ENCODE assay signal across 14 cellular contexts in genomic region chr1:89672489-89673183, GRCh38. TPM values are rescaled to one million over a fixed set of nuclear protein-coding genes. Genes with fewer than 3 reads are reported as not detected.
DNase-seq lines count a peak whose midpoint lies in the region; ATAC-seq and TF ChIP-seq lines count a peak whose summit lies in the region.
"Had no signal": no experiment of that assay in that cellular context is flagged by ENCODE, and none has a peak within 500 bp of the region (broad histone marks: within the 10 kb centered on the region; RNA-seq: fewer than 3 reads in every experiment).

No MANE protein-coding gene starts in this region.

- POLR2A ChIA-PET in IMR-90 (lab: Charles Lee; ENCODE audit: unreplicated experiment) = no interaction called here
- POLR2A ChIA-PET in naive thymus-derived CD4-positive, alpha-beta T cell (lab: Charles Lee) = interaction anchor here (0.7 to 1.6 kb wide), 2 partner anchors 11 to 28 kb away, joined by 3 to 4 read pairs; no protein-coding TSS in a partner anchor

- CTCF ChIA-PET in IMR-90 (lab: Yijun Ruan, JAX) = interaction anchor here (0.6 to 1.0 kb wide), 2 partner anchors 30 to 90 kb away, joined by 3 read pairs; no protein-coding TSS in a partner anchor
- CTCF ChIA-PET in naive thymus-derived CD4-positive, alpha-beta T cell (lab: Charles Lee) = no interaction called here

- in situ Hi-C loops in IMR-90 (cut with MboI; ENCODE audit: low sequenced_read_pairs) = no loop called here

- no peak overlapping the region for H3K18ac ChIP-seq in IMR-90 (ENCODE audit: low read depth, low read length)

- H3K27me3 ChIP-seq in IMR-90 (ENCODE audit: control insufficient read depth, insufficient read depth, low read length) = no peaks in the 10 kb centered on the region
- H3K27me3 ChIP-seq in naive thymus-derived CD4-positive, alpha-beta T cell (ENCODE audit: control insufficient read depth in 2 of 2, insufficient read depth in 2 of 2, low read length in 2 of 2) = no peaks in the 10 kb centered on the region
- H3K27me3 ChIP-seq: transverse colon had no signal

- H3K9me3 Mint-ChIP-seq in T-helper 2 cell treated with Interferon-gamma antibody and Interleukin-4, amounts not matched to agents 5 μg/mL and 100 μg/mL, for 36 hours = no peaks in the 10 kb centered on the region
- no peaks in the 10 kb centered on the region for H3K9me3 Mint-ChIP-seq in dendritic cell treated with granulocyte-macrophage colony-stimulating factor and Interleukin-4, amounts not matched to agents 40 ng/mL and 50 ng/mL, for 4 days
- no peaks in the 10 kb centered on the region for H3K9me3 Mint-ChIP-seq in naive thymus-derived CD4-positive, alpha-beta T cell
- H3K9me3 Mint-ChIP-seq: activated naive CD8-positive, alpha-beta T cell treated with anti-CD3 and anti-CD28 coated beads, Interleukin-2, amount 10 ng/mL, durations not matched to agents 7 days and 5 days had no signal

- H3K9me1 ChIP-seq in IMR-90 (ENCODE audit: insufficient read depth, low read length) = peaks cover 5% of the 10 kb centered on the region; the same call in 1 of the 2 replicates

- H2BK5ac ChIP-seq in IMR-90 (ENCODE audit: low read depth, low read length, poor library complexity, severe bottlenecking) = no peak overlapping the region

- no peak overlapping the region for H3K4me3 ChIP-seq in IMR-90 (ENCODE audit: insufficient read depth, low read depth, low read length)
- no peak overlapping the region for H3K4me3 ChIP-seq in naive thymus-derived CD4-positive, alpha-beta T cell (ENCODE audit: low read length)
- H3K4me3 ChIP-seq: transverse colon had no signal

- no peak overlapping the region for H2AK5ac ChIP-seq in IMR-90 (ENCODE audit: low read depth, low read length)

- no peak overlapping the region for H3K27ac ChIP-seq in IMR-90 (ENCODE audit: insufficient read depth, low read length)
- H3K27ac ChIP-seq in naive thymus-derived CD4-positive, alpha-beta T cell (ENCODE audit: low read depth, low read length) = no peak overlapping the region
- H3K27ac ChIP-seq: transverse colon had no signal

- H3K23ac ChIP-seq in IMR-90 (ENCODE audit: low read depth, low read length) = 0 out of 2 replicates have a peak overlapping the region, but pooled peaks have one; percentile 17

- H3K56ac ChIP-seq in IMR-90 (ENCODE audit: extremely low read depth, insufficient read depth, low read length) = no peak overlapping the region

- H3K27me3 Mint-ChIP-seq in T-helper 2 cell treated with Interferon-gamma antibody and Interleukin-4, amounts not matched to agents 5 μg/mL and 100 μg/mL, for 36 hours (ENCODE audit: low read depth) = no peaks in the 10 kb centered on the region
- no peaks in the 10 kb centered on the region for H3K27me3 Mint-ChIP-seq in dendritic cell treated with granulocyte-macrophage colony-stimulating factor and Interleukin-4, amounts not matched to agents 40 ng/mL and 50 ng/mL, for 4 days
- H3K27me3 Mint-ChIP-seq in naive thymus-derived CD4-positive, alpha-beta T cell = no peaks in the 10 kb centered on the region
- H3K27me3 Mint-ChIP-seq: activated naive CD8-positive, alpha-beta T cell treated with anti-CD3 and anti-CD28 coated beads, Interleukin-2, amount 10 ng/mL, durations not matched to agents 7 days and 5 days had no signal

- TF ChIP-seq RAD21 in IMR-90 (IDR thresholded peaks at IDR 0.05; ENCODE audit: low read length) = no peak

- no peak overlapping the region for H2AK9ac ChIP-seq in IMR-90 (replicated peaks; ENCODE audit: low read depth, low read length, poor library complexity)

- peaks cover 78% of the 10 kb centered on the region for H3K4me1 Mint-ChIP-seq in T-helper 2 cell treated with Interferon-gamma antibody and Interleukin-4, amounts not matched to agents 5 μg/mL and 100 μg/mL, for 36 hours (ENCODE audit: low read depth)
- H3K4me1 Mint-ChIP-seq in dendritic cell treated with granulocyte-macrophage colony-stimulating factor and Interleukin-4, amounts not matched to agents 40 ng/mL and 50 ng/mL, for 4 days (ENCODE audit: low read depth) = peaks cover 64% of the 10 kb centered on the region
- peaks cover 59 to 100% (median 94%) of the 10 kb centered on the region in 7 donors for H3K4me1 Mint-ChIP-seq in naive thymus-derived CD4-positive, alpha-beta T cell

- no peak for TF ChIP-seq POLR2A in IMR-90 (IDR thresholded peaks at IDR 0.05; ENCODE audit: low read depth, low read length)

- H3K36me3 ChIP-seq in IMR-90 (ENCODE audit: control insufficient read depth, insufficient read depth, low read length) = no peaks in the 10 kb centered on the region
- H3K36me3 ChIP-seq in naive thymus-derived CD4-positive, alpha-beta T cell (ENCODE audit: control insufficient read depth in 2 of 3, insufficient read depth in 3 of 3, low read length in 3 of 3) = no peaks in the 10 kb centered on the region
- H3K36me3 ChIP-seq: transverse colon had no signal

- peaks cover 35 to 60% of the 10 kb centered on the region in 2 experiments for H3K79me1 ChIP-seq in IMR-90 (ENCODE audit: low read depth in 1 of 2, low read length in 2 of 2)

- no peak overlapping the region for H3K9ac ChIP-seq in IMR-90 (ENCODE audit: low read depth, low read length)

- H3K9me3 ChIP-seq in IMR-90 (ENCODE audit: control insufficient read depth, insufficient read depth, low read length) = no peaks in the 10 kb centered on the region
- no peaks in the 10 kb centered on the region for H3K9me3 ChIP-seq in naive thymus-derived CD4-positive, alpha-beta T cell (ENCODE audit: control insufficient read depth in 2 of 3, low read length in 3 of 3)
- H3K9me3 ChIP-seq: transverse colon had no signal

- no peak overlapping the region for H4K8ac ChIP-seq in IMR-90 (ENCODE audit: low read depth in 2 of 2, low read length in 2 of 2)

- H3K4me3 Mint-ChIP-seq in T-helper 2 cell treated with Interferon-gamma antibody and Interleukin-4, amounts not matched to agents 5 μg/mL and 100 μg/mL, for 36 hours = peak overlapping the region; percentile 8
- no peak overlapping the region for H3K4me3 Mint-ChIP-seq in dendritic cell treated with granulocyte-macrophage colony-stimulating factor and Interleukin-4, amounts not matched to agents 40 ng/mL and 50 ng/mL, for 4 days
- H3K4me3 Mint-ChIP-seq in naive thymus-derived CD4-positive, alpha-beta T cell = peak overlapping the region in 6 of 10 donors; percentile 1 to 50 (median 34)
- H3K4me3 Mint-ChIP-seq: activated naive CD8-positive, alpha-beta T cell treated with anti-CD3 and anti-CD28 coated beads, Interleukin-2, amount 10 ng/mL, durations not matched to agents 7 days and 5 days had no signal

- H3K4me2 ChIP-seq in IMR-90 (ENCODE audit: low read depth, low read length) = no peak overlapping the region

- H2AFZ ChIP-seq in IMR-90 (replicated peaks; ENCODE audit: low read length, poor library complexity) = no peak overlapping the region

- H3K4ac ChIP-seq in IMR-90 (ENCODE audit: low read depth, low read length) = no peak overlapping the region

- intact Hi-C loops in IMR-90 (cut with micrococcal nuclease) = no loop called here
- intact Hi-C loops in dendritic cell treated with granulocyte-macrophage colony-stimulating factor and Interleukin-4, amounts not matched to agents 40 ng/mL and 50 ng/mL, for 4 days (cut with micrococcal nuclease) = loop anchor here (5.0 kb wide), 2 partner anchors 35 kb away; no protein-coding TSS in a partner anchor
- intact Hi-C loops in naive thymus-derived CD4-positive, alpha-beta T cell (cut with micrococcal nuclease) = loop anchor here in 1 of 2 donors (2.0 kb wide), 1 partner anchor 14 kb away; no protein-coding TSS in a partner anchor

- H4K5ac ChIP-seq in IMR-90 (ENCODE audit: low read depth, low read length) = no peak overlapping the region

- ATAC-seq in IMR-90 (ENCODE audit: low read depth) (peak; percentile 40), HG03439 (IDR thresholded peaks at IDR 0.05; ENCODE audit: unreplicated experiment) (no peak)
- ATAC-seq in naive thymus-derived CD4-positive, alpha-beta T cell = no peak

- dilution Hi-C loops in IMR-90 (cut with HindIII; ENCODE audit: low sequenced_read_pairs, unreplicated experiment) = no loop called here

- peak overlapping the region; percentile 18 for H3K27ac Mint-ChIP-seq in T-helper 2 cell treated with Interferon-gamma antibody and Interleukin-4, amounts not matched to agents 5 μg/mL and 100 μg/mL, for 36 hours
- H3K27ac Mint-ChIP-seq in dendritic cell treated with granulocyte-macrophage colony-stimulating factor and Interleukin-4, amounts not matched to agents 40 ng/mL and 50 ng/mL, for 4 days = peak overlapping the region; percentile 83
- H3K27ac Mint-ChIP-seq in naive thymus-derived CD4-positive, alpha-beta T cell = peak overlapping the region in 8 of 9 donors; percentile 8 to 94 (median 39)
- H3K27ac Mint-ChIP-seq: activated naive CD8-positive, alpha-beta T cell treated with anti-CD3 and anti-CD28 coated beads, Interleukin-2, amount 10 ng/mL, durations not matched to agents 7 days and 5 days had no signal

- no peak overlapping the region for H3K14ac ChIP-seq in IMR-90 (replicated peaks; ENCODE audit: low read depth, low read length)

- no peak for DNase-seq in T-helper 2 cell treated with Interferon-gamma antibody and Interleukin-4, amounts not matched to agents 5 μg/mL and 100 μg/mL, for 36 hours (ENCODE audit: low spot score)
- DNase-seq in T-helper 2 cell (no peak), IMR-90 (peak; percentile 65), NCI-H446 treated with DMSO at 0.1 percent for 48 hours (lab: John Stamatoyannopoulos, UW) (no peak), NCI-H2081 treated with DMSO at 0.1 percent for 48 hours (lab: John Stamatoyannopoulos, UW) (no peak)
- no peak for DNase-seq in naive thymus-derived CD4-positive, alpha-beta T cell
- DNase-seq: 8988T; activated naive CD8-positive, alpha-beta T cell treated with anti-CD3 and anti-CD28 coated beads, Interleukin-2, amount 10 ng/mL, durations not matched to agents 7 days and 5 days; hippocampal formation; NCI-H2107; NCI-H748 treated with DMSO at 0.1 percent for 48 hours; transverse colon had no signal

- H4K20me1 ChIP-seq in IMR-90 (ENCODE audit: insufficient read depth, low read length) = peaks cover 27% of the 10 kb centered on the region

- no peak overlapping the region for H2BK15ac ChIP-seq in IMR-90 (ENCODE audit: low read depth, low read length)

- H2BK20ac ChIP-seq in IMR-90 (ENCODE audit: low read depth, low read length) = no peak overlapping the region

- no peak overlapping the region for H2BK120ac ChIP-seq in IMR-90 (ENCODE audit: low read depth, low read length)

- H3K36me3 Mint-ChIP-seq in T-helper 2 cell treated with Interferon-gamma antibody and Interleukin-4, amounts not matched to agents 5 μg/mL and 100 μg/mL, for 36 hours (ENCODE audit: low read depth) = peaks cover 50% of the 10 kb centered on the region
- H3K36me3 Mint-ChIP-seq in dendritic cell treated with granulocyte-macrophage colony-stimulating factor and Interleukin-4, amounts not matched to agents 40 ng/mL and 50 ng/mL, for 4 days (ENCODE audit: low read depth) = peaks cover 21% of the 10 kb centered on the region
- peaks cover 0 to 37% (median 16%) of the 10 kb centered on the region in 5 donors for H3K36me3 Mint-ChIP-seq in naive thymus-derived CD4-positive, alpha-beta T cell

- H3K4me1 ChIP-seq in IMR-90 (ENCODE audit: control insufficient read depth, insufficient read depth, low read length) = peaks cover 2% of the 10 kb centered on the region; the same call in 1 of the 2 replicates
- H3K4me1 ChIP-seq in naive thymus-derived CD4-positive, alpha-beta T cell (ENCODE audit: control insufficient read depth in 2 of 2, insufficient read depth in 2 of 2, low read length in 2 of 2) = peaks cover 41 to 43% of the 10 kb centered on the region in 2 donors

- BruUV-seq in IMR-90 (replicated peaks; lab: Mats Ljungman, UMichigan) = no TSS peak

- no peak for TF ChIP-seq CTCF in IMR-90 (conservative IDR thresholded peaks at IDR 0.05; ENCODE audit: low read depth, low read length)

- no CpG with 5 or more reads among the region's 6 CpGs for WGBS in IMR-90 (ENCODE audit: extremely low coverage in 2 of 2, insufficient read length in 1 of 2), 2 experiments

- H4K91ac ChIP-seq in IMR-90 (ENCODE audit: insufficient read depth, low read depth, low read length) = no peak overlapping the region

RNA-seq across cellular contexts. Expression of gene LRRC8C, which starts 39.7 kb away (rescaled TPM):
- 12.9 and 15.3 TPM in 2 replicates for total RNA-seq in IMR-90 (2012; rRNA removed)
- polyA plus RNA-seq in IMR-90 (2012; rRNA removed) = 6.5 TPM in 2 replicates
- 2.1 and 2.3 TPM in 2 replicates for polyA plus RNA-seq in IMR-90 (2012; cell fraction: cytosol; rRNA removed)
- polyA plus RNA-seq in IMR-90 (2012; cell fraction: nucleus; rRNA removed; ENCODE audit: low replicate concordance) = 1.2 and 3.8 TPM in 2 replicates
- 10 to 100 TPM; 27.1 to 50.5 (median 46.6) TPM for total RNA-seq in naive thymus-derived CD4-positive, alpha-beta T cell
- 10 to 100 TPM; 14.3 to 16.6 TPM for polyA plus RNA-seq in naive thymus-derived CD4-positive, alpha-beta T cell

Comparison
In these comparisons a context has a peak if more than half of its experiments do, and no peak if none do; other contexts are left out.
1. H3K27ac Mint-ChIP-seq: peak in every context shown above with its lines; median percentile 83 in dendritic cell treated with granulocyte-macrophage colony-stimulating factor and Interleukin-4, amounts not matched to agents 40 ng/mL and 50 ng/mL, for 4 days; 39 in naive thymus-derived CD4-positive, alpha-beta T cell; 18 in T-helper 2 cell treated with Interferon-gamma antibody and Interleukin-4, amounts not matched to agents 5 μg/mL and 100 μg/mL, for 36 hours.